ENCODE assay signal across 1 cellular context in genomic region chr10:42551582-42552187, GRCh38.
TF ChIP-seq lines count a peak whose summit lies in the region.

No MANE protein-coding gene starts in this region.

TF ChIP-seq in K562, 482 proteins besides CTCF, POLR2A, EP300 and RAD21 (continued from another document):
- peak in 1 of 2 experiments; percentile 62; a peak in 2 of 4 replicates for TF ChIP-seq MNT (conservative IDR thresholded peaks at IDR 0.05)
- TF ChIP-seq ATF6 (CRISPR knock-in tag; IDR thresholded peaks at IDR 0.05) = no peak
- 0 out of 2 replicates have a peak, but pooled peaks have one; percentile 11 for TF ChIP-seq RNF2 (IDR thresholded peaks at IDR 0.05)
- no peak for TF ChIP-seq TBP (optimal IDR thresholded peaks at IDR 0.05; ENCODE audit: low read depth, low read length)
- TF ChIP-seq USF2 (CRISPR knock-in tag; IDR thresholded peaks at IDR 0.05) = 0 out of 2 replicates have a peak, but pooled peaks have one; percentile 19
